10 cellular contexts compared by ENCODE assay signal in the genomic region with DNA sequence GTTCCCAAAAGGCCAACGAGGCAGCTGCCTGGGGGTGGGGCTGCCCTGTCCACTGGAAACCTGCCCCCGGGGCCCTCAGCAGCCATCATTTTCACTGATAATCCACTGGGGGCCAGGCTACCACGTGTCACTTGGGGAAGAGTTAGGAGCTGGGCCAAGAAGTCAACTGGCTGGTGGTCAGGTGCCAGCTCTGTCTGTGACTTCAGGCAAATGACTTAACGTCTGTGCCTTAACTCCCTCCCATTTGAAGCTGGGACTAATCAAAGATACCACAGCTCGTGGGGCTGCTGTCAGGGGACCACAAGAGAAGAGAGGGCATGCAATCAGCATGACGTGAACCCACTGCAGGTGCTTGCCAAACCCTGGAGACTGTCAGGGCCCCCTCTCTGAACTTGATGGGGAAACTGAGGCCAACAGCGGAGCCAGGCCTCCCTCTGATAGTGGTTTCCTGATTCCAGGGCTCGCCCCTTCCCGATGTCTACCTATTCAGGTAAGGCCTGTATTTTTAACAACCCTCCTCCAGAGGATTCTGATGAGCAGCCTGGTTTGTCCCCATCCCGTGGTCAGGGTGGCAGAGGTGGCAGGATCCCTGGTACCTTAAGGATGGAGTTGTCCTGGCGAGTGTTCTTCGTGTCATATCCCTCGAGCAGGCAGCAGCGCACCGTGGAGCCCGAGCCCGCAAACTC. TPM values are rescaled to one million over a fixed set of nuclear protein-coding genes. Genes with fewer than 3 reads are reported as not detected.
DNase-seq lines count a peak whose midpoint lies in the region; ATAC-seq and TF ChIP-seq lines count a peak whose summit lies in the region.
"Had no signal": no experiment of that assay in that cellular context is flagged by ENCODE, and none has a peak within 500 bp of the region (broad histone marks: within the 10 kb centered on the region; RNA-seq: fewer than 3 reads in every experiment).

No MANE protein-coding gene starts in this region.

- H3K18ac ChIP-seq in neuronal stem cell (ENCODE audit: low read length) = peak overlapping the region; percentile 91

- peaks cover 10 to 22% (median 22%) of the 10 kb centered on the region in 3 donors for H3K4me1 Mint-ChIP-seq in IgD-negative memory B cell
- H3K4me1 Mint-ChIP-seq in chondrocyte (ENCODE audit: low read depth) = peaks cover 30% of the 10 kb centered on the region

- H3K23ac ChIP-seq in neuronal stem cell (ENCODE audit: low read depth, low read length, poor library complexity) = peak overlapping the region; percentile 14

- no peak for DNase-seq in chondrocyte (ENCODE audit: low spot score)
- DNase-seq in neuronal stem cell (ENCODE audit: low spot score) = no peak
- DNase-seq in RKO (ENCODE audit: low spot score) = no peak
- no peak for DNase-seq in RPMI8226
- DNase-seq: activated T-cell treated with anti-CD3 and anti-CD28 coated beads, Interleukin-2, amount 50 U/mL, for 1 hour; DMS53; NCI-H226; stimulated activated CD4-positive, alpha-beta T cell treated with anti-CD3 and anti-CD28 coated beads, Interleukin-4, amount 100 ng/mL, for 24 hours had no signal

- H3K27ac Mint-ChIP-seq in IgD-negative memory B cell = peak overlapping the region in 2 of 3 donors; percentile 79 to 85
- peak overlapping the region; percentile 51 for H3K27ac Mint-ChIP-seq in chondrocyte (ENCODE audit: unreplicated experiment)

- no peak overlapping the region for H2BK120ac ChIP-seq in neuronal stem cell (ENCODE audit: low read depth, low read length)

- H3K4me1 ChIP-seq in neuronal stem cell (ENCODE audit: control insufficient read depth in 2 of 2, insufficient read depth in 1 of 2, low read depth in 1 of 2, low read length in 2 of 2) = peaks cover 15 to 22% of the 10 kb centered on the region in 2 donors

- H3K36me3 ChIP-seq in neuronal stem cell (replicated peaks in 1 of 2; ENCODE audit: control insufficient read depth in 2 of 2, insufficient read depth in 2 of 2, low read length in 2 of 2) = peaks cover 5 to 30% of the 10 kb centered on the region in 2 donors

- H3K4ac ChIP-seq in neuronal stem cell (ENCODE audit: low read length) = no peak overlapping the region

- no peaks in the 10 kb centered on the region for H3K27me3 Mint-ChIP-seq in IgD-negative memory B cell
- no peaks in the 10 kb centered on the region for H3K27me3 Mint-ChIP-seq in chondrocyte (ENCODE audit: low read depth)

- peak overlapping the region; percentile 22 for H2BK15ac ChIP-seq in neuronal stem cell (ENCODE audit: low read length)

- peak overlapping the region in 1 of 4 donors; percentile 37 for H3K4me3 Mint-ChIP-seq in IgD-negative memory B cell
- H3K4me3 Mint-ChIP-seq in chondrocyte (ENCODE audit: unreplicated experiment) = no peak overlapping the region

- H3K4me2 ChIP-seq in neuronal stem cell (ENCODE audit: insufficient read depth, low read length, poor library complexity, severe bottlenecking) = peak overlapping the region; percentile 13

- H3K4me3 ChIP-seq in neuronal stem cell (ENCODE audit: low read length in 2 of 2) = peak overlapping the region in 1 of 2 donors; percentile 18

- no peak overlapping the region for H4K8ac ChIP-seq in neuronal stem cell (ENCODE audit: low read depth, low read length)

- H4K91ac ChIP-seq in neuronal stem cell (ENCODE audit: low read depth, low read length, poor library complexity) = no peak overlapping the region

- H3K36me3 Mint-ChIP-seq in IgD-negative memory B cell (no peaks in the 10 kb centered on the region), chondrocyte (ENCODE audit: low read depth) (peaks cover 4% of the 10 kb centered on the region)

- peak overlapping the region; percentile 2 for H2AFZ ChIP-seq in neuronal stem cell (ENCODE audit: low read length)

- H3K9ac ChIP-seq in neuronal stem cell (ENCODE audit: low read depth, low read length, poor library complexity) = no peak overlapping the region

- H3K9me3 ChIP-seq in neuronal stem cell (replicated peaks in 1 of 2; ENCODE audit: control insufficient read depth in 2 of 2, insufficient read depth in 1 of 2, low read depth in 1 of 2, low read length in 2 of 2) = no peaks in the 10 kb centered on the region

- no CpG with 5 or more reads among the region's 17 CpGs for WGBS in neuronal stem cell (ENCODE audit: extremely low coverage in 2 of 2, insufficient read length in 2 of 2, insufficient replicate concordance in 1 of 2), 2 donors

- H3K9me3 Mint-ChIP-seq in IgD-negative memory B cell = no peaks in the 10 kb centered on the region
- H3K9me3 Mint-ChIP-seq in chondrocyte (ENCODE audit: low read depth) = no peaks in the 10 kb centered on the region

- no peak for TF ChIP-seq CTCF in chondrocyte (IDR thresholded peaks at IDR 0.05)

- H3K14ac ChIP-seq in neuronal stem cell (ENCODE audit: low read length) = no peak overlapping the region

- H2BK5ac ChIP-seq in neuronal stem cell (ENCODE audit: low read length) = peak overlapping the region; percentile 43

- H3K79me1 ChIP-seq in neuronal stem cell (ENCODE audit: low read depth, low read length) = peaks cover 6% of the 10 kb centered on the region

- H2BK12ac ChIP-seq in neuronal stem cell (ENCODE audit: low read length) = peak overlapping the region; percentile 59

- H3K27ac ChIP-seq in neuronal stem cell (replicated peaks; ENCODE audit: low read length) = peak overlapping the region; percentile 59

- H3K27me3 ChIP-seq in neuronal stem cell (ENCODE audit: control insufficient read depth in 3 of 3, insufficient read depth in 3 of 3, low read depth in 1 of 3, low read length in 3 of 3) = no peaks in the 10 kb centered on the region

- ATAC-seq in GM21529 (IDR thresholded peaks at IDR 0.05; ENCODE audit: unreplicated experiment) = no peak

- peak overlapping the region; percentile 87 for H2AK5ac ChIP-seq in neuronal stem cell (ENCODE audit: low read depth, low read length)

RNA-seq across cellular contexts. Expression of gene DPM2, which starts 12.3 kb away (rescaled TPM):
- polyA plus RNA-seq in IgD-negative memory B cell = 44.9 TPM
- 26.3 to 28.9 TPM (median 27.8 TPM) in 3 replicates for total RNA-seq in chondrocyte
- polyA plus RNA-seq in neuronal stem cell (2013, experiment 1 of 2) = 27.5 TPM
- 25.3 TPM for polyA plus RNA-seq in neuronal stem cell (2013, experiment 2 of 2)

RNA-seq across cellular contexts. Expression of gene PIP5KL1, which starts 19.4 kb away (rescaled TPM):
- polyA plus RNA-seq in IgD-negative memory B cell = 1.1 TPM
- total RNA-seq in chondrocyte = 1.4 to 4.3 TPM (median 2.7 TPM) in 3 replicates
- 2.4 TPM for polyA plus RNA-seq in neuronal stem cell (2013, experiment 1 of 2)
- polyA plus RNA-seq in neuronal stem cell (2013, experiment 2 of 2) = 2.5 TPM

RNA-seq across cellular contexts. Expression of gene EEIG1, which starts 30.8 kb away (rescaled TPM):
- polyA plus RNA-seq in IgD-negative memory B cell = 90.5 TPM
- total RNA-seq in chondrocyte = 39.4 to 63.0 TPM (median 61.8 TPM) in 3 replicates
- 22.0 TPM for polyA plus RNA-seq in neuronal stem cell (2013, experiment 1 of 2)
- polyA plus RNA-seq in neuronal stem cell (2013, experiment 2 of 2) = 22.8 TPM

RNA-seq across cellular contexts. Expression of gene ST6GALNAC4, which starts 33.1 kb away (rescaled TPM):
- polyA plus RNA-seq in IgD-negative memory B cell = 32.5 TPM
- total RNA-seq in chondrocyte = 22.2 to 25.5 TPM (median 24.4 TPM) in 3 replicates
- polyA plus RNA-seq in neuronal stem cell (2013, experiment 1 of 2) = 11.3 TPM
- polyA plus RNA-seq in neuronal stem cell (2013, experiment 2 of 2) = 12.7 TPM

RNA-seq across cellular contexts. Expression of gene ST6GALNAC6, which starts 50.6 kb away (rescaled TPM):
- polyA plus RNA-seq in IgD-negative memory B cell = 38.9 TPM
- total RNA-seq in chondrocyte = 45.5 to 54.3 TPM (median 47.5 TPM) in 3 replicates
- polyA plus RNA-seq in neuronal stem cell (2013, experiment 1 of 2) = 31.0 TPM
- 30.5 TPM for polyA plus RNA-seq in neuronal stem cell (2013, experiment 2 of 2)
